Comparison of ENCODE assay signal across 12 cellular contexts in genomic region chr6:41527721-41528408, GRCh38. TPM values are rescaled to one million over a fixed set of nuclear protein-coding genes. Genes with fewer than 3 reads are reported as not detected.
DNase-seq lines count a peak whose midpoint lies in the region; ATAC-seq and TF ChIP-seq lines count a peak whose summit lies in the region.
"Had no signal": no experiment of that assay in that cellular context is flagged by ENCODE, and none has a peak within 500 bp of the region (broad histone marks: within the 10 kb centered on the region; RNA-seq: fewer than 3 reads in every experiment).

No MANE protein-coding gene starts in this region.

- POLR2A ChIA-PET in activated CD8-positive, alpha-beta T cell treated with anti-CD3 and anti-CD28 coated beads for 36 hours (lab: Charles Lee) = no interaction called here
- POLR2A ChIA-PET in naive thymus-derived CD4-positive, alpha-beta T cell (lab: Charles Lee) = no interaction called here

- DNase-seq in NCI-H128 (lab: John Stamatoyannopoulos, UW; ENCODE audit: unreplicated experiment) (peak; percentile 3), colonic mucosa (peak; percentile 65), GM20000 (ENCODE audit: low spot score) (no peak)
- no peak for DNase-seq in activated CD8-positive, alpha-beta T cell treated with anti-CD3 and anti-CD28 coated beads for 36 hours
- DNase-seq in naive thymus-derived CD4-positive, alpha-beta T cell = no peak
- DNase-seq: activated T-cell treated with anti-CD3 and anti-CD28 coated beads, Interleukin-2, amount 50 U/mL, for 24 hours; NCI-H2081 treated with DMSO at 0.1 percent for 48 hours had no signal

- no peaks in the 10 kb centered on the region for H3K36me3 Mint-ChIP-seq in nephron (ENCODE audit: low read depth)
- no peaks in the 10 kb centered on the region for H3K36me3 Mint-ChIP-seq in activated CD8-positive, alpha-beta T cell treated with anti-CD3 and anti-CD28 coated beads for 36 hours (ENCODE audit: low read depth)
- no peaks in the 10 kb centered on the region for H3K36me3 Mint-ChIP-seq in naive thymus-derived CD4-positive, alpha-beta T cell

- TF ChIP-seq CTCF in colonic mucosa (IDR thresholded peaks at IDR 0.05) = no peak
- no peak for TF ChIP-seq CTCF in nephron (IDR thresholded peaks at IDR 0.05; ENCODE audit: unreplicated experiment in 3 of 3)
- TF ChIP-seq CTCF in activated CD8-positive, alpha-beta T cell treated with anti-CD3 and anti-CD28 coated beads for 36 hours (IDR thresholded peaks at IDR 0.05) = no peak
- TF ChIP-seq CTCF in GM20000 (IDR thresholded peaks at IDR 0.05; ENCODE audit: extremely low read depth, missing control alignments) = no peak

- H3K4me3 Mint-ChIP-seq in nephron = peak overlapping the region in 1 of 3 experiments; percentile 26
- H3K4me3 Mint-ChIP-seq in activated CD8-positive, alpha-beta T cell treated with anti-CD3 and anti-CD28 coated beads for 36 hours = no peak overlapping the region
- no peak overlapping the region for H3K4me3 Mint-ChIP-seq in naive thymus-derived CD4-positive, alpha-beta T cell
- H3K4me3 Mint-ChIP-seq: activated T-cell treated with anti-CD3 and anti-CD28 coated beads, Interleukin-2, amount 50 U/mL, for 24 hours; dendritic cell treated with granulocyte-macrophage colony-stimulating factor and Interleukin-4, amounts not matched to agents 40 ng/mL and 50 ng/mL, for 4 days had no signal

- intact Hi-C loops in colonic mucosa (cut with DNase I) = no loop called here
- intact Hi-C loops in activated CD8-positive, alpha-beta T cell treated with anti-CD3 and anti-CD28 coated beads for 36 hours (cut with micrococcal nuclease) = no loop called here
- intact Hi-C loops in naive thymus-derived CD4-positive, alpha-beta T cell (cut with micrococcal nuclease) = no loop called here

- H3K27me3 Mint-ChIP-seq in nephron (ENCODE audit: low read depth) = peaks cover 75% of the 10 kb centered on the region
- peaks cover 12% of the 10 kb centered on the region for H3K27me3 Mint-ChIP-seq in activated CD8-positive, alpha-beta T cell treated with anti-CD3 and anti-CD28 coated beads for 36 hours
- H3K27me3 Mint-ChIP-seq in naive thymus-derived CD4-positive, alpha-beta T cell = peaks cover 0 to 74% (median 9%) of the 10 kb centered on the region in 5 donors

- no peaks in the 10 kb centered on the region for H3K9me3 Mint-ChIP-seq in nephron
- H3K9me3 Mint-ChIP-seq in activated CD8-positive, alpha-beta T cell treated with anti-CD3 and anti-CD28 coated beads for 36 hours = no peaks in the 10 kb centered on the region
- no peaks in the 10 kb centered on the region for H3K9me3 Mint-ChIP-seq in naive thymus-derived CD4-positive, alpha-beta T cell
- H3K9me3 Mint-ChIP-seq: activated T-cell treated with anti-CD3 and anti-CD28 coated beads, Interleukin-2, amount 50 U/mL, for 24 hours; dendritic cell treated with granulocyte-macrophage colony-stimulating factor and Interleukin-4, amounts not matched to agents 40 ng/mL and 50 ng/mL, for 4 days had no signal

- CTCF ChIA-PET in activated CD8-positive, alpha-beta T cell treated with anti-CD3 and anti-CD28 coated beads for 36 hours (lab: Charles Lee) = no interaction called here
- CTCF ChIA-PET in naive thymus-derived CD4-positive, alpha-beta T cell (lab: Charles Lee) = no interaction called here

- H4K20me1 ChIP-seq in BLaER1 = peaks cover 51% of the 10 kb centered on the region

- H3K27me3 ChIP-seq in BLaER1 (no peaks in the 10 kb centered on the region; the same call in 1 of the 2 replicates), colonic mucosa (no peaks in the 10 kb centered on the region)
- no peaks in the 10 kb centered on the region for H3K27me3 ChIP-seq in naive thymus-derived CD4-positive, alpha-beta T cell (ENCODE audit: control insufficient read depth in 2 of 2, insufficient read depth in 2 of 2, low read length in 2 of 2)

- H3K9ac ChIP-seq in BLaER1 (no peak overlapping the region), colonic mucosa (ENCODE audit: low read depth in 2 of 2, low read length in 2 of 2) (peak overlapping the region in 1 of 2 donors; percentile 55)

- H3K4me1 ChIP-seq in BLaER1 (peaks cover 77% of the 10 kb centered on the region), colonic mucosa (peaks cover 4% of the 10 kb centered on the region)
- peaks cover 16 to 19% of the 10 kb centered on the region in 2 donors for H3K4me1 ChIP-seq in naive thymus-derived CD4-positive, alpha-beta T cell (ENCODE audit: control insufficient read depth in 2 of 2, insufficient read depth in 2 of 2, low read length in 2 of 2)

- H3K4me3 ChIP-seq in BLaER1 (peak overlapping the region; percentile 11; the same call in 1 of the 2 replicates), colonic mucosa (no peak overlapping the region)
- no peak overlapping the region for H3K4me3 ChIP-seq in naive thymus-derived CD4-positive, alpha-beta T cell (ENCODE audit: low read length)

- no peak overlapping the region for H3K27ac ChIP-seq in BLaER1
- H3K27ac ChIP-seq in colonic mucosa = no peak overlapping the region
- H3K27ac ChIP-seq in naive thymus-derived CD4-positive, alpha-beta T cell (ENCODE audit: low read depth, low read length) = no peak overlapping the region

- H3K36me3 ChIP-seq in BLaER1 = no peaks in the 10 kb centered on the region
- no peaks in the 10 kb centered on the region for H3K36me3 ChIP-seq in colonic mucosa
- H3K36me3 ChIP-seq in naive thymus-derived CD4-positive, alpha-beta T cell (ENCODE audit: control insufficient read depth in 2 of 3, insufficient read depth in 3 of 3, low read length in 3 of 3) = no peaks in the 10 kb centered on the region

- peak overlapping the region in 2 of 3 experiments; percentile 31 to 64 for H3K27ac Mint-ChIP-seq in nephron
- H3K27ac Mint-ChIP-seq in activated CD8-positive, alpha-beta T cell treated with anti-CD3 and anti-CD28 coated beads for 36 hours = no peak overlapping the region
- H3K27ac Mint-ChIP-seq in naive thymus-derived CD4-positive, alpha-beta T cell = peak overlapping the region in 1 of 9 donors; percentile 22
- H3K27ac Mint-ChIP-seq: activated T-cell treated with anti-CD3 and anti-CD28 coated beads, Interleukin-2, amount 50 U/mL, for 24 hours; dendritic cell treated with granulocyte-macrophage colony-stimulating factor and Interleukin-4, amounts not matched to agents 40 ng/mL and 50 ng/mL, for 4 days had no signal

- peaks cover 48% of the 10 kb centered on the region for H3K4me1 Mint-ChIP-seq in nephron
- peaks cover 20% of the 10 kb centered on the region for H3K4me1 Mint-ChIP-seq in activated CD8-positive, alpha-beta T cell treated with anti-CD3 and anti-CD28 coated beads for 36 hours (ENCODE audit: low read depth)
- H3K4me1 Mint-ChIP-seq in naive thymus-derived CD4-positive, alpha-beta T cell = peaks cover 13 to 26% (median 20%) of the 10 kb centered on the region in 7 donors

- peak overlapping the region; percentile 95 for H3K4me2 ChIP-seq in BLaER1

- no peaks in the 10 kb centered on the region for H3K9me3 ChIP-seq in BLaER1
- H3K9me3 ChIP-seq in colonic mucosa = no peaks in the 10 kb centered on the region
- H3K9me3 ChIP-seq in naive thymus-derived CD4-positive, alpha-beta T cell (ENCODE audit: control insufficient read depth in 2 of 3, low read length in 3 of 3) = no peaks in the 10 kb centered on the region

- no peak for ATAC-seq in activated CD8-positive, alpha-beta T cell treated with anti-CD3 and anti-CD28 coated beads for 36 hours
- no peak for ATAC-seq in GM18861 (IDR thresholded peaks at IDR 0.05; ENCODE audit: unreplicated experiment)
- no peak for ATAC-seq in naive thymus-derived CD4-positive, alpha-beta T cell
- ATAC-seq: HCT116 had no signal

RNA-seq across cellular contexts. Expression of gene FOXP4, which starts 18.3 kb away (rescaled TPM):
- 10 to 100 TPM; 33.6 to 50.4 TPM for total RNA-seq in colonic mucosa
- 10 to 100 TPM; 11.0 to 11.8 TPM for total RNA-seq in activated CD8-positive, alpha-beta T cell treated with anti-CD3 and anti-CD28 coated beads for 36 hours
- total RNA-seq in naive thymus-derived CD4-positive, alpha-beta T cell = 1 to 10 TPM; 3.1 to 7.6 (median 4.9) TPM
- under 1 TPM; 0.07 to 0.21 TPM for polyA plus RNA-seq in naive thymus-derived CD4-positive, alpha-beta T cell

Comparison
In these comparisons a context has a peak if more than half of its experiments do, and no peak if none do; other contexts are left out.
1. DNase-seq: peak in NCI-H128 (single experiment) and colonic mucosa (single experiment); none in activated CD8-positive, alpha-beta T cell treated with anti-CD3 and anti-CD28 coated beads for 36 hours (single experiment), naive thymus-derived CD4-positive, alpha-beta T cell (0 of 9) and GM20000 (single experiment).